In genomic region chr16:28821874-28822519, GRCh38 we compare ENCODE assay signal across 8 cellular contexts. TPM values are rescaled to one million over a fixed set of nuclear protein-coding genes. Genes with fewer than 3 reads are reported as not detected.
DNase-seq lines count a peak whose midpoint lies in the region; ATAC-seq and TF ChIP-seq lines count a peak whose summit lies in the region.

No MANE protein-coding gene starts in this region.

- no peaks in the 10 kb centered on the region; the same call in 1 of the 2 replicates for H3K9me3 ChIP-seq in AG04450 (ENCODE audit: control insufficient read depth, insufficient read depth, low read length)
- H3K9me3 ChIP-seq in HUES64 (ENCODE audit: insufficient read depth, low read depth, low read length): no peaks in the 10 kb centered on the region
- H3K9me3 ChIP-seq in muscle layer of colon (ENCODE audit: low read length): no peaks in the 10 kb centered on the region

- H3K27ac ChIP-seq in AG04450 (ENCODE audit: low read depth, low read length): peak overlapping the region; percentile 94
- H3K27ac ChIP-seq in HUES64 (ENCODE audit: low read depth, low read length): peak overlapping the region; percentile 99
- H3K27ac ChIP-seq in muscle layer of colon (ENCODE audit: low read depth, low read length): peak overlapping the region; percentile 84

- H3K4me3 ChIP-seq in AG04450 (ENCODE audit: low read depth, low read length) (peak overlapping the region; percentile 98), HUES64 (ENCODE audit: low read length) (peak overlapping the region; percentile 93), cardiac fibroblast (replicated peaks in 1 of 2; ENCODE audit: low read depth in 2 of 2, low read length in 2 of 2) (peak overlapping the region; percentile 79 to 95), muscle layer of colon (ENCODE audit: low read depth in 1 of 2, low read length in 2 of 2) (peak overlapping the region; percentile 77 to 92)

- H3K4me1 ChIP-seq in HUES64 (ENCODE audit: insufficient read depth, low read length): peaks cover 9% of the 10 kb centered on the region; the same call in 1 of the 2 replicates
- peaks cover 23% of the 10 kb centered on the region for H3K4me1 ChIP-seq in muscle layer of colon (ENCODE audit: insufficient read depth, low read length)

- H3K36me3 ChIP-seq in HUES64 (ENCODE audit: insufficient read depth, low read length): peaks cover 27% of the 10 kb centered on the region
- peaks cover 19% of the 10 kb centered on the region for H3K36me3 ChIP-seq in muscle layer of colon (ENCODE audit: insufficient read depth, low read length)

- H3K27me3 ChIP-seq in AG04450 (ENCODE audit: control insufficient read depth, insufficient read depth, low read length) (no peaks in the 10 kb centered on the region), HUES64 (ENCODE audit: insufficient read depth, low read length) (no peaks in the 10 kb centered on the region), muscle layer of colon (ENCODE audit: control insufficient read depth in 1 of 2, insufficient read depth in 2 of 2, low read length in 2 of 2) (no peaks in the 10 kb centered on the region)

- no peak for TF ChIP-seq CTCF in AG04450 (IDR thresholded peaks at IDR 0.05; ENCODE audit: low read depth, low read length)
- no peak for TF ChIP-seq CTCF in cardiac fibroblast (IDR thresholded peaks at IDR 0.05; ENCODE audit: low read depth, low read length)

- H3K9ac ChIP-seq in HUES64 (ENCODE audit: low read depth, low read length): peak overlapping the region; percentile 97
- H3K9ac ChIP-seq in muscle layer of colon (ENCODE audit: low read length): peak overlapping the region; percentile 66

- WGBS in HUES64: 41% methylated on average over 13 of the region's 13 CpGs

- CTCF ChIA-PET in AG04450 (lab: Charles Lee): interaction anchor here (0.6 to 2.1 kb wide), 2 partner anchors 123 to 603 kb away, joined by 3 to 10 read pairs; no protein-coding TSS in a partner anchor

- no peak for ATAC-seq in HG02610 (IDR thresholded peaks at IDR 0.05; ENCODE audit: unreplicated experiment)
- no peak for ATAC-seq in HG03432 (IDR thresholded peaks at IDR 0.05; ENCODE audit: unreplicated experiment)

- DNase-seq in AG04450 (ENCODE audit: low read depth, low spot score) (no peak), cardiac fibroblast (ENCODE audit: low read depth in 2 of 2) (no peak), medulla oblongata (ENCODE audit: extremely low spot score) (no peak), HuH-7 (ENCODE audit: low spot score) (no peak)

- POLR2A ChIA-PET in AG04450 (lab: Yijun Ruan, JAX): interaction anchor here (0.6 to 2.3 kb wide), 5 partner anchors 9 to 42 kb away, joined by 3 to 15 read pairs (median 3); partner anchors contain the start of genes SH2B1 and TUFM

RNA-seq across cellular contexts. Expression of gene ATXN2L, which starts 0.8 kb away (rescaled TPM):
- polyA plus RNA-seq in AG04450 (2011; rRNA removed): 19.7 and 27.5 TPM in 2 replicates
- polyA minus RNA-seq in AG04450 (2011; rRNA and poly(A)+ RNA removed): 33.8 and 40.1 TPM in 2 replicates
- 149 TPM for polyA plus RNA-seq in HUES64 (2013, experiment 1 of 2)
- 160 TPM for polyA plus RNA-seq in HUES64 (2013, experiment 2 of 2)

RNA-seq across cellular contexts. Expression of gene TUFM, which starts 24.2 kb away (rescaled TPM):
- 107 and 110 TPM in 2 replicates for polyA plus RNA-seq in AG04450 (2011; rRNA removed)
- 55.5 and 69.2 TPM in 2 replicates for polyA minus RNA-seq in AG04450 (2011; rRNA and poly(A)+ RNA removed)
- polyA plus RNA-seq in HUES64 (2013, experiment 1 of 2): 124 TPM
- 120 TPM for polyA plus RNA-seq in HUES64 (2013, experiment 2 of 2)

RNA-seq across cellular contexts. Expression of gene SH2B1, which starts 41.6 kb away (rescaled TPM):
- polyA plus RNA-seq in AG04450 (2011; rRNA removed): 12.2 and 13.8 TPM in 2 replicates
- polyA minus RNA-seq in AG04450 (2011; rRNA and poly(A)+ RNA removed): 13.5 and 25.8 TPM in 2 replicates
- 21.0 TPM for polyA plus RNA-seq in HUES64 (2013, experiment 1 of 2)
- polyA plus RNA-seq in HUES64 (2013, experiment 2 of 2): 24.9 TPM

RNA-seq across cellular contexts. Expression of gene ATP2A1, which starts 56.3 kb away (rescaled TPM):
- polyA plus RNA-seq in AG04450 (2011; rRNA removed): 0.22 and 0.50 TPM in 2 replicates
- polyA minus RNA-seq in AG04450 (2011; rRNA and poly(A)+ RNA removed): 0.17 and 8.4 TPM in 2 replicates
- polyA plus RNA-seq in HUES64 (2013, experiment 1 of 2): 1.2 TPM
- 1.1 TPM for polyA plus RNA-seq in HUES64 (2013, experiment 2 of 2)
